ENCODE assay signal across 7 cellular contexts in the genomic region with DNA sequence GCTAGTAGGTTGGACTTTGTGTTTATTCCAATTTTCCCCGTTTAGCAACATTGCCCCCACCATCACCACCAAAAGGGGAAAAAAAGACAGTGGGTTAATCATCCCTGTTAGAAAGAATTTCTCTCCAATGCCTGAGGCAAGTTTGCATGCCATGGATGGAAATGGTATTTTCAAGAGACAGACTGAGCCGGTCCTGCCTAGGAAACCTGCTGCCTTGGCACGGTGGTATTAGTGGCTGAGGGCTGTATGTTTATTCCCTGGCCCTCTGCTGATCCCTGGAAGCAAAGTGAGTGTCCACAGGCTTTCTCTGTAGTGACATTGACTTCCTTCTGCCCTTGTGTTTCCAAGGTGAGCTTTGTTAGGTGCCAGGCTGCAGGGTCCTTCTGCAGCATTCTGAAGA.
"Had no signal": no experiment of that assay in that cellular context is flagged by ENCODE, and none has a peak within 500 bp of the region (broad histone marks: within the 10 kb centered on the region; RNA-seq: fewer than 3 reads in every experiment).

No MANE protein-coding gene starts in this region.

- H2AFZ ChIP-seq: GM23248 had no signal

- DNase-seq: GM23248, GOT3, H7, HCEC 1CT, IMR-90, KG1 had no signal

- H3K9ac ChIP-seq: GM23248 had no signal

- H3K27ac ChIP-seq: GM23248 had no signal

- H3K4me3 ChIP-seq: GM23248, K562 had no signal
